8 cellular contexts compared by ENCODE assay signal in the genomic region with DNA sequence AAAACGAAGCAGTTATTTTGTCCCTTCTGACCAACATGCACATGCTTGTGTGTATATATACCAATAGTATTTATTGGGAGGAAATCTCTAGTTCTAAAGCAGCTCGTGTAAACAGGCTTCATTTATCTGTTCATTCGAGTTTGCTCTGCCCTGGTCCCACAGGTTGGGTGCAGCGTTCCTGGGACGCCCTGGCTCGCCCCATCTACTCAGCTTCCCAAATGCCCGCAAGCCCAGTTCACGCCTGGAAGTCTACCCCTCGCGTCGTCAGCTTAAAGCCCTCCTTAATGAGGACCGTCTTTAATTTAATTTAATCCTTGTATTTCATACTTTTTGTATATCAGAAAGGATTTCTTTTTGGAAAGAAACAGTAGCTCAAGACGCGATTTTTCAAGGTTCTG. TPM values are rescaled to one million over a fixed set of nuclear protein-coding genes. Genes with fewer than 3 reads are reported as not detected.
DNase-seq lines count a peak whose midpoint lies in the region; ATAC-seq and TF ChIP-seq lines count a peak whose summit lies in the region.

No MANE protein-coding gene starts in this region.

- H3K9ac ChIP-seq in PC-3 (ENCODE audit: low read length): 0 out of 2 replicates have a peak overlapping the region, but pooled peaks have one; percentile 15
- no peak overlapping the region for H3K9ac ChIP-seq in neuronal stem cell (ENCODE audit: low read depth, low read length, poor library complexity)

- H2AK5ac ChIP-seq in neuronal stem cell (ENCODE audit: low read depth, low read length): no peak overlapping the region

- H2BK15ac ChIP-seq in neuronal stem cell (ENCODE audit: low read length): no peak overlapping the region

- H3K4me1 Mint-ChIP-seq in CD4-positive, alpha-beta memory T cell: peaks cover 12 to 21% (median 19%) of the 10 kb centered on the region in 4 donors

- no peak for TF ChIP-seq POLR2A in esophagus squamous epithelium (IDR thresholded peaks at IDR 0.05)

- ATAC-seq in PC-3 (peak; percentile 39), GM19452 (IDR thresholded peaks at IDR 0.05; ENCODE audit: unreplicated experiment) (no peak)

- H2BK5ac ChIP-seq in neuronal stem cell (ENCODE audit: low read length): no peak overlapping the region

- no peak for DNase-seq in CD4-positive, alpha-beta memory T cell
- DNase-seq in PC-3 (no peak), esophagus squamous epithelium (lab: John Stamatoyannopoulos, UW) (no peak), neuronal stem cell (ENCODE audit: low spot score) (no peak), DMS79 treated with DMSO at 0.1 percent for 48 hours (lab: John Stamatoyannopoulos, UW) (no peak), cortex of kidney (lab: John Stamatoyannopoulos, UW) (no peak), NCI-H1105 (lab: John Stamatoyannopoulos, UW) (no peak)

- H3K79me1 ChIP-seq in neuronal stem cell (ENCODE audit: low read depth, low read length): peaks cover 3% of the 10 kb centered on the region

- CTCF ChIA-PET in CD4-positive, alpha-beta memory T cell (lab: Charles Lee; ENCODE audit: partially characterized antibody): interaction anchor here (0.9 to 1.2 kb wide), 2 partner anchors 11 to 45 kb away, joined by 3 read pairs; partner anchors contain the start of gene VPS36
- CTCF ChIA-PET in PC-3 (lab: Charles Lee): no interaction called here

- peak overlapping the region; percentile 46 to 84 (median 76) for H3K4me3 Mint-ChIP-seq in CD4-positive, alpha-beta memory T cell

- no peak overlapping the region for H3K14ac ChIP-seq in neuronal stem cell (ENCODE audit: low read length)

- BruUV-seq in PC-3 (replicated peaks; lab: Mats Ljungman, UMichigan): no TSS peak

- peaks cover 4% of the 10 kb centered on the region for H3K27me3 ChIP-seq in CD4-positive, alpha-beta memory T cell (ENCODE audit: insufficient read depth, low read length)
- no peaks in the 10 kb centered on the region for H3K27me3 ChIP-seq in PC-3 (ENCODE audit: low read length)
- peaks cover 0 to 6% (median 0%) of the 10 kb centered on the region in 4 donors for H3K27me3 ChIP-seq in esophagus squamous epithelium
- peaks cover 0 to 23% (median 0%) of the 10 kb centered on the region in 3 experiments for H3K27me3 ChIP-seq in neuronal stem cell (ENCODE audit: control insufficient read depth in 3 of 3, insufficient read depth in 3 of 3, low read depth in 1 of 3, low read length in 3 of 3)

- no peaks in the 10 kb centered on the region for H3K9me3 ChIP-seq in CD4-positive, alpha-beta memory T cell (ENCODE audit: control insufficient read depth in 1 of 2, low read length in 2 of 2)
- H3K9me3 ChIP-seq in PC-3 (ENCODE audit: low read length): no peaks in the 10 kb centered on the region
- H3K9me3 ChIP-seq in esophagus squamous epithelium: no peaks in the 10 kb centered on the region
- H3K9me3 ChIP-seq in neuronal stem cell (replicated peaks in 1 of 2; ENCODE audit: control insufficient read depth in 2 of 2, insufficient read depth in 1 of 2, low read depth in 1 of 2, low read length in 2 of 2): no peaks in the 10 kb centered on the region

- no peak overlapping the region for H3K27ac ChIP-seq in CD4-positive, alpha-beta memory T cell (ENCODE audit: low read depth, low read length)
- H3K27ac ChIP-seq in PC-3 (ENCODE audit: low read length) (no peak overlapping the region), esophagus squamous epithelium (peak overlapping the region; percentile 57 to 77 (median 64)), neuronal stem cell (replicated peaks; ENCODE audit: low read length) (no peak overlapping the region)

- no peaks in the 10 kb centered on the region for H3K9me2 ChIP-seq in PC-3 (replicated peaks; ENCODE audit: low read length)

- POLR2A ChIA-PET in CD4-positive, alpha-beta memory T cell (lab: Charles Lee; ENCODE audit: partially characterized antibody): no interaction called here
- POLR2A ChIA-PET in PC-3 (lab: Charles Lee; ENCODE audit: unreplicated experiment): no interaction called here

- peaks cover 12 to 14% of the 10 kb centered on the region in 2 donors for H3K27me3 Mint-ChIP-seq in CD4-positive, alpha-beta memory T cell

- no peaks in the 10 kb centered on the region for H4K20me1 ChIP-seq in PC-3 (ENCODE audit: low read length)

- H4K91ac ChIP-seq in neuronal stem cell (ENCODE audit: low read depth, low read length, poor library complexity): no peak overlapping the region

- peaks cover 0 to 3% (median 0%) of the 10 kb centered on the region in 8 donors for H3K9me3 Mint-ChIP-seq in CD4-positive, alpha-beta memory T cell

- 5 to 6% methylated on average over 5 to 14 of the region's 14 CpGs for WGBS in esophagus squamous epithelium, 2 donors
- no CpG with 5 or more reads among the region's 14 CpGs for WGBS in neuronal stem cell (ENCODE audit: extremely low coverage in 2 of 2, insufficient read length in 2 of 2, insufficient replicate concordance in 1 of 2), 2 donors

- H3K18ac ChIP-seq in neuronal stem cell (ENCODE audit: low read length): no peak overlapping the region

- H3K79me2 ChIP-seq in PC-3 (ENCODE audit: low read length): no peaks in the 10 kb centered on the region

- H3K4ac ChIP-seq in neuronal stem cell (ENCODE audit: low read length): no peak overlapping the region

- no peak overlapping the region for H2BK12ac ChIP-seq in neuronal stem cell (ENCODE audit: low read length)

- intact Hi-C loops in CD4-positive, alpha-beta memory T cell (cut with micrococcal nuclease): no loop called here
- intact Hi-C loops in PC-3 (cut with micrococcal nuclease) (loop anchor here (10.0 kb wide), 1 partner anchor 61 kb away; no protein-coding TSS in a partner anchor), esophagus squamous epithelium (cut with DNase I) (no loop called here)

- H3K36me3 Mint-ChIP-seq in CD4-positive, alpha-beta memory T cell: peaks cover 4 to 8% of the 10 kb centered on the region in 2 donors

- H3K4me2 ChIP-seq in PC-3 (ENCODE audit: low read length) (peak overlapping the region; percentile 95), neuronal stem cell (ENCODE audit: insufficient read depth, low read length, poor library complexity, severe bottlenecking) (peak overlapping the region; percentile 94)

- peak overlapping the region in 2 of 7 donors; percentile 35 to 48 for H3K27ac Mint-ChIP-seq in CD4-positive, alpha-beta memory T cell

- H3K4me1 ChIP-seq in CD4-positive, alpha-beta memory T cell (ENCODE audit: insufficient read depth, low read length): peaks cover 22% of the 10 kb centered on the region
- H3K4me1 ChIP-seq in PC-3 (ENCODE audit: insufficient read depth, low read length) (peaks cover 4% of the 10 kb centered on the region; the same call in 1 of the 2 replicates), esophagus squamous epithelium (peaks cover 3 to 24% (median 12%) of the 10 kb centered on the region in 3 donors), neuronal stem cell (ENCODE audit: control insufficient read depth in 2 of 2, insufficient read depth in 1 of 2, low read depth in 1 of 2, low read length in 2 of 2) (peaks cover 0 to 3% of the 10 kb centered on the region in 2 donors)

- H4K8ac ChIP-seq in neuronal stem cell (ENCODE audit: low read depth, low read length): no peak overlapping the region

- no peak for TF ChIP-seq CTCF in PC-3 (conservative IDR thresholded peaks at IDR 0.05; ENCODE audit: low read depth, low read length)
- TF ChIP-seq CTCF in esophagus squamous epithelium (IDR thresholded peaks at IDR 0.05): no peak

- H3F3A ChIP-seq in PC-3 (ENCODE audit: low read length, unreplicated experiment): no peaks in the 10 kb centered on the region

- H2AFZ ChIP-seq in PC-3 (ENCODE audit: low read length): peak overlapping the region; percentile 92
- peak overlapping the region; percentile 84 for H2AFZ ChIP-seq in neuronal stem cell (ENCODE audit: low read length)

- no peaks in the 10 kb centered on the region for H3K36me3 ChIP-seq in CD4-positive, alpha-beta memory T cell (ENCODE audit: insufficient read depth, low read length)
- H3K36me3 ChIP-seq in PC-3 (ENCODE audit: low read depth, low read length) (no peaks in the 10 kb centered on the region), esophagus squamous epithelium (peaks cover 0 to 10% (median 0%) of the 10 kb centered on the region in 3 donors), neuronal stem cell (replicated peaks in 1 of 2; ENCODE audit: control insufficient read depth in 2 of 2, insufficient read depth in 2 of 2, low read length in 2 of 2) (peaks cover 0 to 5% of the 10 kb centered on the region in 2 donors)

- H3K23ac ChIP-seq in neuronal stem cell (ENCODE audit: low read depth, low read length, poor library complexity): no peak overlapping the region

- H2BK120ac ChIP-seq in neuronal stem cell (ENCODE audit: low read depth, low read length): no peak overlapping the region

- peak overlapping the region in 1 of 2 donors; percentile 26 for H3K4me3 ChIP-seq in CD4-positive, alpha-beta memory T cell (ENCODE audit: low read length in 2 of 2)
- H3K4me3 ChIP-seq in PC-3 (ENCODE audit: low read length) (peak overlapping the region; percentile 82), esophagus squamous epithelium (peak overlapping the region; percentile 52 to 77 (median 56)), neuronal stem cell (ENCODE audit: low read length in 2 of 2) (peak overlapping the region in 1 of 2 donors; percentile 79)

RNA-seq across cellular contexts. Expression of gene THSD1, which starts 0.6 kb away (rescaled TPM):
- under 1 TPM; 0.50 to 0.87 TPM for total RNA-seq in CD4-positive, alpha-beta memory T cell
- not detected for polyA plus RNA-seq in CD4-positive, alpha-beta memory T cell
- total RNA-seq in PC-3 (2014; rRNA removed) (1.0 and 1.3 TPM in 2 replicates), esophagus squamous epithelium (1 to 10 TPM in 3 of 4 donors, under 1 TPM in 1; 0.64 to 7.3 (median 4.8) TPM)
- 0.14 TPM for polyA plus RNA-seq in neuronal stem cell (2013, experiment 1 of 2)
- polyA plus RNA-seq in neuronal stem cell (2013, experiment 2 of 2): 0.08 TPM

RNA-seq across cellular contexts. Expression of gene VPS36, which starts 45.1 kb away (rescaled TPM):
- total RNA-seq in CD4-positive, alpha-beta memory T cell: 10 to 100 TPM; 59.9 to 64.5 TPM
- polyA plus RNA-seq in CD4-positive, alpha-beta memory T cell: 10 to 100 TPM; 44.1 to 45.8 TPM
- 10.1 and 11.1 TPM in 2 replicates for total RNA-seq in PC-3 (2014; rRNA removed)
- total RNA-seq in esophagus squamous epithelium: 10 to 100 TPM; 36.6 to 61.2 (median 46.2) TPM
- polyA plus RNA-seq in neuronal stem cell (2013, experiment 1 of 2): 27.3 TPM
- 27.8 TPM for polyA plus RNA-seq in neuronal stem cell (2013, experiment 2 of 2)

RNA-seq across cellular contexts. Expression of gene CKAP2, which starts 49.9 kb away (rescaled TPM):
- total RNA-seq in CD4-positive, alpha-beta memory T cell: 10 to 100 TPM; 16.5 to 18.2 TPM
- polyA plus RNA-seq in CD4-positive, alpha-beta memory T cell: 10 to 100 TPM; 13.1 to 17.3 TPM
- 27.1 and 30.7 TPM in 2 replicates for total RNA-seq in PC-3 (2014; rRNA removed)
- 10 to 100 TPM; 11.5 to 39.9 (median 21.4) TPM for total RNA-seq in esophagus squamous epithelium
- polyA plus RNA-seq in neuronal stem cell (2013, experiment 1 of 2): 151 TPM
- polyA plus RNA-seq in neuronal stem cell (2013, experiment 2 of 2): 152 TPM

Comparison
In these comparisons a context has a peak if more than half of its experiments do, and no peak if none do; other contexts are left out.
1. H3K27ac ChIP-seq: peak in esophagus squamous epithelium (4 of 4); none in CD4-positive, alpha-beta memory T cell (single experiment), PC-3 (single experiment) and neuronal stem cell (single experiment).